24 cellular contexts compared by ENCODE assay signal in the genomic region with DNA sequence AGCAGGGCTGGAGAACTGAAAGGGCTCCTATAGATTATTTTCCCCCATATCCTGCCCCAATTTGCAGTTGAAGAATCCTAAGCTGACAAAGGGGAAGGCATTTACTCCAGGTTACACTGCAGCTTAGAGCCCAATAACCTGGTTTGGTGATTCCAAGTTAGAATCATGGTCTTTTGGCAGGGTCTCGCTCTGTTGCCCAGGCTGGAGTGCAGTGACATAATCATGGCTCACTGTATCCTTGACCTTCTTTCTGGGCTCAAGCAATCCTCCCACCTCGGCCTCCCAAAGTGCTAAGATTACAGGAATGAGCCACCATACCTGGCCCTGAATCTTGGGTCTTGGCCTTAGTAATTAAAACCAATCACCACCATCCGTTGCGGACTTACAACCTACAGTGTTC. TPM values are rescaled to one million over a fixed set of nuclear protein-coding genes. Genes with fewer than 3 reads are reported as not detected.
DNase-seq lines count a peak whose midpoint lies in the region; ATAC-seq, FAIRE-seq and TF ChIP-seq lines count a peak whose summit lies in the region.
"Had no signal": no experiment of that assay in that cellular context is flagged by ENCODE, and none has a peak within 500 bp of the region (broad histone marks: within the 10 kb centered on the region; RNA-seq: fewer than 3 reads in every experiment).

No MANE protein-coding gene starts in this region.

- H3K27ac Mint-ChIP-seq in IgD-negative memory B cell (peak overlapping the region in 2 of 3 donors; percentile 49 to 88), naive B cell (peak overlapping the region in 2 of 6 donors; percentile 54 to 81)

- SMC1A ChIA-PET in GM12878 (lab: Charles Lee; ENCODE audit: uncharacterized antibody, unreplicated experiment): interaction anchor here (0.6 kb wide), 1 partner anchor 21 kb away, joined by 3 read pairs; no protein-coding TSS in a partner anchor

- WGBS in GM12878 (ENCODE audit: insufficient coverage, insufficient replicate concordance, low lambda C conversion rate, missing lambda C conversion rate): 70% methylated on average over 4 of the region's 4 CpGs

- intact Hi-C loops in GM12878 (cut with micrococcal nuclease; ENCODE audit: unreplicated experiment): no loop called here

- no peak for TF ChIP-seq RAD21 in GM12878 (IDR thresholded peaks at IDR 0.05; ENCODE audit: insufficient read depth, low read depth, low read length)

- no peak overlapping the region for H2AFZ ChIP-seq in GM12878 (ENCODE audit: control insufficient read depth, low read depth, low read length)

- H3K36me3 Mint-ChIP-seq in IgD-negative memory B cell (no peaks in the 10 kb centered on the region), naive B cell (peaks cover 0 to 13% of the 10 kb centered on the region in 2 donors)
- H3K36me3 Mint-ChIP-seq: CD4-positive, CD25-positive, alpha-beta regulatory T cell had no signal

- H3K4me3 ChIP-seq in BLaER1 treated with 17β-estradiol and CSF1 and Interleukin-3, amounts not matched to agents 10 nM and 100 nM: peak overlapping the region in 9 of 10 experiments; percentile 53 to 74 (median 55); a peak in 15 of 20 replicates
- H3K4me3 ChIP-seq in GM12878: no peak overlapping the region
- H3K4me3 ChIP-seq: breast epithelium, colonic mucosa, esophagus squamous epithelium, lower lobe of right lung, psoas muscle had no signal

- peak overlapping the region; percentile 84 to 98 (median 95) for H3K4me2 ChIP-seq in BLaER1 treated with 17β-estradiol and CSF1 and Interleukin-3, amounts not matched to agents 10 nM and 100 nM
- H3K4me2 ChIP-seq in GM12878 (ENCODE audit: control insufficient read depth, insufficient read depth): peak overlapping the region; percentile 38; the same call in 1 of the 2 replicates
- H3K4me2 ChIP-seq: SK-N-SH had no signal

- H3K9me3 ChIP-seq in BLaER1 treated with 17β-estradiol and CSF1 and Interleukin-3, amounts not matched to agents 10 nM and 100 nM (replicated peaks in 1 of 11): peaks cover 0 to 26% (median 21%) of the 10 kb centered on the region in 11 experiments; a peak in 18 of 22 replicates
- H3K9me3 ChIP-seq in GM12878 (replicated peaks; ENCODE audit: control insufficient read depth, insufficient read depth, low read length): no peaks in the 10 kb centered on the region; the same call in 2 of the 3 replicates
- H3K9me3 ChIP-seq: breast epithelium, colonic mucosa, esophagus squamous epithelium, lower lobe of right lung, psoas muscle, SK-N-SH had no signal

- H3K79me2 ChIP-seq in GM12878 (ENCODE audit: control insufficient read depth, insufficient read depth, low read length): no peaks in the 10 kb centered on the region

- H3K27me3 Mint-ChIP-seq in IgD-negative memory B cell (peaks cover 48% of the 10 kb centered on the region), naive B cell (peaks cover 40 to 41% (median 41%) of the 10 kb centered on the region in 3 donors)

- peaks cover 70 to 98% (median 95%) of the 10 kb centered on the region in 10 experiments for H3K4me1 ChIP-seq in BLaER1 treated with 17β-estradiol and CSF1 and Interleukin-3, amounts not matched to agents 10 nM and 100 nM
- H3K4me1 ChIP-seq in GM12878 (ENCODE audit: control insufficient read depth, insufficient read depth, low read length): peaks cover 43% of the 10 kb centered on the region
- H3K4me1 ChIP-seq: breast epithelium, colonic mucosa had no signal

- peaks cover 0 to 21% (median 7%) of the 10 kb centered on the region in 11 experiments; a peak in 8 of 22 replicates for H4K20me1 ChIP-seq in BLaER1 treated with 17β-estradiol and CSF1 and Interleukin-3, amounts not matched to agents 10 nM and 100 nM
- no peaks in the 10 kb centered on the region for H4K20me1 ChIP-seq in GM12878 (ENCODE audit: control insufficient read depth, insufficient read depth)

- no peak for FAIRE-seq in GM12878 (lab: Jason Lieb, UNC)
- FAIRE-seq: keratinocyte, urothelium cell line had no signal

- H3K4me3 Mint-ChIP-seq in IgD-negative memory B cell (peak overlapping the region in 2 of 4 donors; percentile 33 to 72), naive B cell (peak overlapping the region in 7 of 8 donors; percentile 27 to 85 (median 68))
- H3K4me3 Mint-ChIP-seq: activated CD8-positive, alpha-beta T cell treated with anti-CD3 and anti-CD28 coated beads for 36 hours had no signal

- peaks cover 0 to 27% (median 0%) of the 10 kb centered on the region in 11 experiments; a peak in 10 of 22 replicates for H3K36me3 ChIP-seq in BLaER1 treated with 17β-estradiol and CSF1 and Interleukin-3, amounts not matched to agents 10 nM and 100 nM
- no peaks in the 10 kb centered on the region for H3K36me3 ChIP-seq in GM12878 (ENCODE audit: control insufficient read depth in 2 of 2, insufficient read depth in 2 of 2, low read length in 1 of 2)
- H3K36me3 ChIP-seq: breast epithelium, colonic mucosa, esophagus squamous epithelium, lower lobe of right lung had no signal

- RAD21 ChIA-PET in GM12878 (lab: Charles Lee; ENCODE audit: unreplicated experiment): interaction anchor here (0.6 to 1.4 kb wide), 2 partner anchors 16 to 20 kb away, joined by 3 read pairs; no protein-coding TSS in a partner anchor

- H3K9me3 Mint-ChIP-seq in IgD-negative memory B cell: peaks cover 0 to 4% (median 0%) of the 10 kb centered on the region in 3 donors
- peaks cover 0 to 8% (median 3%) of the 10 kb centered on the region in 7 donors for H3K9me3 Mint-ChIP-seq in naive B cell
- H3K9me3 Mint-ChIP-seq: activated CD8-positive, alpha-beta T cell treated with anti-CD3 and anti-CD28 coated beads for 36 hours had no signal

- TF ChIP-seq CTCF in GM12878 (IDR thresholded peaks at IDR 0.05 in 2 of 3, conservative IDR thresholded peaks at IDR 0.05 in 1 of 3; ENCODE audit: control insufficient read depth in 2 of 3, extremely low read depth in 1 of 3, insufficient read depth in 1 of 3, low read depth in 3 of 3, low read length in 3 of 3): no peak

- no peak for TF ChIP-seq POLR2A in GM12878 (IDR thresholded peaks at IDR 0.05; ENCODE audit: low read depth, low read length)

- no peak for TF ChIP-seq EP300 in GM12878 (IDR thresholded peaks at IDR 0.05; ENCODE audit: borderline replicate concordance in 1 of 2, control insufficient read depth in 1 of 2, low read depth in 2 of 2, low read length in 2 of 2)

- peak overlapping the region; percentile 56 to 97 (median 93); a peak in 21 of 22 replicates for H3K27ac ChIP-seq in BLaER1 treated with 17β-estradiol and CSF1 and Interleukin-3, amounts not matched to agents 10 nM and 100 nM
- H3K27ac ChIP-seq in GM12878 (ENCODE audit: control insufficient read depth, insufficient read depth): peak overlapping the region; percentile 37
- H3K27ac ChIP-seq: breast epithelium, colonic mucosa, esophagus squamous epithelium, lower lobe of right lung, psoas muscle had no signal

- POLR2A ChIA-PET in GM12878 (lab: Charles Lee): interaction anchor here (1.0 to 1.2 kb wide), 2 partner anchors 11 to 36 kb away, joined by 3 read pairs; no protein-coding TSS in a partner anchor

- CTCF ChIA-PET in GM12878 (lab: Yijun Ruan, JAX): interaction anchor here (0.7 to 11.5 kb wide), 3 partner anchors 19 to 165 kb away, joined by 3 to 190 read pairs (median 4); no protein-coding TSS in a partner anchor

- H3K4me1 Mint-ChIP-seq in IgD-negative memory B cell: peaks cover 44 to 50% (median 45%) of the 10 kb centered on the region in 3 donors
- H3K4me1 Mint-ChIP-seq in naive B cell: peaks cover 73 to 94% (median 83%) of the 10 kb centered on the region in 3 donors

- no peak for ATAC-seq in GM12878
- no peak for ATAC-seq in naive B cell (ENCODE audit: low read depth in 2 of 2)
- ATAC-seq in HG03175 (IDR thresholded peaks at IDR 0.05; ENCODE audit: unreplicated experiment): no peak
- no peak for ATAC-seq in GM18861 (IDR thresholded peaks at IDR 0.05; ENCODE audit: unreplicated experiment)
- ATAC-seq: lower lobe of right lung, psoas muscle had no signal

- no peak for DNase-seq in GM12878 (ENCODE audit: low read depth, low spot score)
- no peak for DNase-seq in naive B cell
- DNase-seq in stimulated activated CD4-positive, alpha-beta T cell treated with anti-CD3 and anti-CD28 coated beads, Interleukin-12 subunit alpha, Interleukin-12 subunit beta, amount 100 ng/mL, for 4 hours: no peak
- DNase-seq: CD4-positive, CD25-positive, alpha-beta regulatory T cell; colonic mucosa; esophagus squamous epithelium; HCEC 1CT; lower lobe of right lung; NCI-H1105; NCI-H1930; NCI-H2227 treated with DMSO at 0.1 percent for 48 hours; NCI-H748 treated with DMSO at 0.1 percent for 48 hours; psoas muscle; SK-N-SH had no signal

- BruUV-seq in GM12878 (replicated peaks; lab: Mats Ljungman, UMichigan): no TSS peak

- peak overlapping the region; percentile 39 to 83 (median 74); a peak in 21 of 22 replicates for H3K9ac ChIP-seq in BLaER1 treated with 17β-estradiol and CSF1 and Interleukin-3, amounts not matched to agents 10 nM and 100 nM
- H3K9ac ChIP-seq in GM12878 (ENCODE audit: control insufficient read depth, insufficient read depth, low read length): no peak overlapping the region
- H3K9ac ChIP-seq: SK-N-SH had no signal

- in situ Hi-C loops in GM12878 (cut with MboI): no loop called here

- peaks cover 0 to 92% (median 58%) of the 10 kb centered on the region in 11 experiments; a peak in 19 of 22 replicates for H3K27me3 ChIP-seq in BLaER1 treated with 17β-estradiol and CSF1 and Interleukin-3, amounts not matched to agents 10 nM and 100 nM
- H3K27me3 ChIP-seq in GM12878 (replicated peaks in 1 of 2; ENCODE audit: control insufficient read depth in 2 of 2, insufficient read depth in 2 of 2, low read length in 1 of 2): peaks cover 11 to 12% of the 10 kb centered on the region in 2 experiments; a peak in 3 of 4 replicates

RNA-seq across cellular contexts. Expression of a gene that starts 1.0 kb away (rescaled TPM):
- polyA plus RNA-seq in IgD-negative memory B cell (not detected), GM12878 (2011; rRNA removed) (0.20 and 0.34 TPM in 2 replicates), GM12878 (2014; fragmentation: Illumina TruSeq; extraction: Trizol) (0.10 TPM in 1 of 2 replicates, not detected in the other), GM12878 (2014; fragmentation: Nextera tagmentation; extraction: Ambion mirVana) (under 1 TPM in 1 of 2 experiments, not detected in 1; 0.04 TPM), GM12878 (2014; rRNA removed) (0.09 and 0.18 TPM in 2 replicates), GM12878 (2016; fragmentation: Nextera tagmentation; extraction: Ambion mirVana) (under 1 TPM; 0.09 to 0.20 TPM), naive B cell (ENCODE audit: low read depth in 6 of 6) (under 1 TPM in 2 of 6 donors, not detected in 4; 0.19 to 0.25 TPM)
- 0.15 TPM in 1 of 2 replicates, not detected in the other for total RNA-seq in GM12878 (2013; cell fraction: nucleolus; rRNA removed)
- total RNA-seq in GM12878 (2014; rRNA removed) (0.06 and 0.49 TPM in 2 replicates), GM12878 (2014; rRNA removed; fragmentation: Illumina TruSeq; extraction: Trizol) (0.09 TPM in 1 of 2 replicates, not detected in the other), GM12878 (2021) (0.23 and 0.48 TPM in 2 replicates)
- not detected for polyA plus RNA-seq in GM12878 (2011; ENCODE audit: low read depth)
- 0.64 and 0.75 TPM in 2 replicates for polyA plus RNA-seq in GM12878 (2011; cell fraction: cytosol; rRNA removed)
- polyA plus RNA-seq in GM12878 (2011; cell fraction: nucleus; rRNA removed): 1.8 TPM in 2 replicates
- 0.28 TPM in 2 replicates for polyA plus RNA-seq in GM12878 (2012)
- polyA minus RNA-seq in GM12878 (2011; rRNA and poly(A)+ RNA removed): 0.15 and 0.31 TPM in 2 replicates
- polyA minus RNA-seq in GM12878 (2011; cell fraction: cytosol; rRNA and poly(A)+ RNA removed): 0.94 and 1.0 TPM in 2 replicates
- polyA minus RNA-seq in GM12878 (2011; cell fraction: nucleus; rRNA and poly(A)+ RNA removed): 0.36 TPM in 1 of 2 replicates, not detected in the other
- total RNA-seq: OCI-LY7 had no signal
- polyA plus RNA-seq: AG04450; CD4-positive, CD25-positive, alpha-beta regulatory T cell had no signal

RNA-seq across cellular contexts. Expression of a gene that starts 21.3 kb away (rescaled TPM):
- polyA plus RNA-seq in IgD-negative memory B cell (0.11 TPM), GM12878 (2011; rRNA removed) (1.0 and 1.7 TPM in 2 replicates), GM12878 (2014; fragmentation: Illumina TruSeq; extraction: Trizol) (1.9 TPM in 1 of 2 replicates, not detected in the other), GM12878 (2014; fragmentation: Nextera tagmentation; extraction: Ambion mirVana) (under 1 TPM; 0.26 to 0.37 TPM), GM12878 (2014; rRNA removed) (1.3 and 1.6 TPM in 2 replicates), GM12878 (2016; fragmentation: Nextera tagmentation; extraction: Ambion mirVana) (1 to 10 TPM; 1.0 to 1.7 TPM), naive B cell (ENCODE audit: low read depth in 6 of 6) (not detected)
- 0.23 TPM in 1 of 2 replicates, not detected in the other for total RNA-seq in GM12878 (2013; cell fraction: nucleolus; rRNA removed)
- total RNA-seq in GM12878 (2014; rRNA removed) (0.05 and 0.34 TPM in 2 replicates), GM12878 (2014; rRNA removed; fragmentation: Illumina TruSeq; extraction: Trizol) (0.72 TPM in 1 of 2 replicates, not detected in the other), GM12878 (2021) (2.7 and 3.1 TPM in 2 replicates)
- not detected for polyA plus RNA-seq in GM12878 (2011; ENCODE audit: low read depth)
- 2.2 and 6.3 TPM in 2 replicates for polyA plus RNA-seq in GM12878 (2011; cell fraction: cytosol; rRNA removed)
- polyA plus RNA-seq in GM12878 (2011; cell fraction: nucleus; rRNA removed): 1.1 and 2.2 TPM in 2 replicates
- 2.6 and 3.2 TPM in 2 replicates for polyA plus RNA-seq in GM12878 (2012)
- 2.4 TPM in 1 of 2 replicates, not detected in the other for polyA minus RNA-seq in GM12878 (2011; rRNA and poly(A)+ RNA removed)
- not detected in 2 replicates for polyA minus RNA-seq in GM12878 (2011; cell fraction: cytosol; rRNA and poly(A)+ RNA removed)
- polyA minus RNA-seq in GM12878 (2011; cell fraction: nucleus; rRNA and poly(A)+ RNA removed): 0.12 and 0.38 TPM in 2 replicates
- total RNA-seq: CD4-positive, CD25-positive, alpha-beta regulatory T cell; esophagus squamous epithelium; psoas muscle had no signal
- polyA plus RNA-seq: CD4-positive, CD25-positive, alpha-beta regulatory T cell; keratinocyte had no signal

RNA-seq across cellular contexts. Expression of a gene that starts 35.7 kb away (rescaled TPM):
- 15.1 TPM for polyA plus RNA-seq in IgD-negative memory B cell
- 110 and 127 TPM in 2 replicates for total RNA-seq in GM12878 (2013; cell fraction: nucleolus; rRNA removed)
- total RNA-seq in GM12878 (2014; rRNA removed): 19.9 and 24.2 TPM in 2 replicates
- total RNA-seq in GM12878 (2014; rRNA removed; fragmentation: Illumina TruSeq; extraction: Trizol): 10.5 and 12.3 TPM in 2 replicates
- total RNA-seq in GM12878 (2021): 25.0 and 30.1 TPM in 2 replicates
- 6.9 TPM for polyA plus RNA-seq in GM12878 (2011; ENCODE audit: low read depth)
- polyA plus RNA-seq in GM12878 (2011; rRNA removed): 5.0 and 11.4 TPM in 2 replicates
- 13.1 and 18.1 TPM in 2 replicates for polyA plus RNA-seq in GM12878 (2011; cell fraction: cytosol; rRNA removed)
- polyA plus RNA-seq in GM12878 (2011; cell fraction: nucleus; rRNA removed): 80.6 and 103 TPM in 2 replicates
- 13.7 and 15.3 TPM in 2 replicates for polyA plus RNA-seq in GM12878 (2012)
- polyA plus RNA-seq in GM12878 (2014; fragmentation: Illumina TruSeq; extraction: Trizol): 3.4 and 12.5 TPM in 2 replicates
- polyA plus RNA-seq in GM12878 (2014; fragmentation: Nextera tagmentation; extraction: Ambion mirVana): 1 to 10 TPM in 1 of 2 experiments, under 1 TPM in 1; 0.74 to 1.2 TPM
- polyA plus RNA-seq in GM12878 (2014; rRNA removed): 24.8 and 27.2 TPM in 2 replicates
- polyA plus RNA-seq in GM12878 (2016; fragmentation: Nextera tagmentation; extraction: Ambion mirVana): 10 to 100 TPM; 16.5 to 19.5 TPM
- polyA minus RNA-seq in GM12878 (2011; rRNA and poly(A)+ RNA removed): 28.2 and 32.4 TPM in 2 replicates
- 6.3 and 9.9 TPM in 2 replicates for polyA minus RNA-seq in GM12878 (2011; cell fraction: cytosol; rRNA and poly(A)+ RNA removed)
- polyA minus RNA-seq in GM12878 (2011; cell fraction: nucleus; rRNA and poly(A)+ RNA removed): 45.3 and 81.1 TPM in 2 replicates
- 10 to 100 TPM; 10.4 to 24.3 (median 15.5) TPM for polyA plus RNA-seq in naive B cell (ENCODE audit: low read depth in 6 of 6)
